ENCODE assay signal across 24 cellular contexts in genomic region chr5:166068547-166069335, GRCh38.
"Had no signal": no experiment of that assay in that cellular context is flagged by ENCODE, and none has a peak within 500 bp of the region (broad histone marks: within the 10 kb centered on the region; RNA-seq: fewer than 3 reads in every experiment).

No MANE protein-coding gene starts in this region.

- FAIRE-seq: colon, keratinocyte, small intestine had no signal

- H3K4me3 ChIP-seq: dorsolateral prefrontal cortex, lung, psoas muscle, right lobe of liver, testis had no signal

- DNase-seq: activated CD4-positive, alpha-beta T cell treated with anti-CD3 and anti-CD28 coated beads, Interleukin-2, amount 10 ng/mL, durations not matched to agents 24 days and 14 days; activated CD4-positive, CD25-positive, alpha-beta regulatory T cell; activated CD8-positive, alpha-beta T cell treated with anti-CD3 and anti-CD28 coated beads for 36 hours; activated naive CD4-positive, alpha-beta T cell; activated naive CD8-positive, alpha-beta T cell treated with anti-CD3 and anti-CD28 coated beads for 36 hours; activated T-cell treated with anti-CD3 and anti-CD28 coated beads, Interleukin-2, amount 50 U/mL, for 1 hour; amygdala; caudate nucleus; dorsolateral prefrontal cortex; foreskin melanocyte; glutamatergic neuron; hypothalamus; nephron progenitor cell; psoas muscle; right lobe of liver; small intestine; stimulated activated CD4-positive, alpha-beta T cell treated with anti-CD3 and anti-CD28 coated beads, Interleukin-4, amount 100 ng/mL, for 1 hour; T-helper 9 cell; testis had no signal

- H3K4me1 ChIP-seq: psoas muscle, right lobe of liver, testis had no signal

- H3K36me3 ChIP-seq: right lobe of liver had no signal

- H3K9me3 ChIP-seq: psoas muscle, right lobe of liver, testis had no signal

- ATAC-seq: activated CD8-positive, alpha-beta T cell treated with anti-CD3 and anti-CD28 coated beads for 36 hours; activated T-helper 17 cell treated with anti-CD3 and anti-CD28 coated beads, Interleukin-2, amount 50 U/mL, for 72 hours; psoas muscle; right lobe of liver had no signal

- H3K27ac ChIP-seq: dorsolateral prefrontal cortex, epithelial cell of prostate, psoas muscle, right lobe of liver, testis had no signal

- H3K27me3 ChIP-seq: right lobe of liver, testis had no signal
